Comparison of ENCODE assay signal across 1 cellular context in genomic region chr17:81870155-81870977, GRCh38.
TF ChIP-seq lines count a peak whose summit lies in the region.

No MANE protein-coding gene starts in this region.

TF ChIP-seq in HepG2, 621 proteins besides CTCF, POLR2A, EP300 and RAD21 (continued from another document and continues in another):
- TF ChIP-seq, protein P1, sequence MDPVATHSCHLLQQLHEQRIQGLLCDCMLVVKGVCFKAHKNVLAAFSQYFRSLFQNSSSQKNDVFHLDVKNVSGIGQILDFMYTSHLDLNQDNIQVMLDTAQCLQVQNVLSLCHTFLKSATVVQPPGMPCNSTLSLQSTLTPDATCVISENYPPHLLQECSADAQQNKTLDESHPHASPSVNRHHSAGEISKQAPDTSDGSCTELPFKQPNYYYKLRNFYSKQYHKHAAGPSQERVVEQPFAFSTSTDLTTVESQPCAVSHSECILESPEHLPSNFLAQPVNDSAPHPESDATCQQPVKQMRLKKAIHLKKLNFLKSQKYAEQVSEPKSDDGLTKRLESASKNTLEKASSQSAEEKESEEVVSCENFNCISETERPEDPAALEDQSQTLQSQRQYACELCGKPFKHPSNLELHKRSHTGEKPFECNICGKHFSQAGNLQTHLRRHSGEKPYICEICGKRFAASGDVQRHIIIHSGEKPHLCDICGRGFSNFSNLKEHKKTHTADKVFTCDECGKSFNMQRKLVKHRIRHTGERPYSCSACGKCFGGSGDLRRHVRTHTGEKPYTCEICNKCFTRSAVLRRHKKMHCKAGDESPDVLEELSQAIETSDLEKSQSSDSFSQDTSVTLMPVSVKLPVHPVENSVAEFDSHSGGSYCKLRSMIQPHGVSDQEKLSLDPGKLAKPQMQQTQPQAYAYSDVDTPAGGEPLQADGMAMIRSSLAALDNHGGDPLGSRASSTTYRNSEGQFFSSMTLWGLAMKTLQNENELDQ (CRISPR knock-in tag; IDR thresholded peaks at IDR 0.05; ENCODE audit: borderline replicate concordance): no peak
- TF ChIP-seq ZNF33B (CRISPR knock-in tag; IDR thresholded peaks at IDR 0.05) (0 out of 2 replicates have a peak, but pooled peaks have one; percentile 25), ZNF546 (CRISPR knock-in tag; conservative IDR thresholded peaks at IDR 0.05) (no peak), ZNF230 (CRISPR knock-in tag; IDR thresholded peaks at IDR 0.05) (no peak), ARID4A (CRISPR knock-in tag; IDR thresholded peaks at IDR 0.05; ENCODE audit: borderline replicate concordance) (no peak), ZC3H4 (CRISPR knock-in tag; IDR thresholded peaks at IDR 0.05; ENCODE audit: borderline replicate concordance) (peak; percentile 32; the same call in 1 of the 2 replicates), RNF219 (CRISPR knock-in tag; IDR thresholded peaks at IDR 0.05) (no peak), ZNF33A (CRISPR knock-in tag; IDR thresholded peaks at IDR 0.05; ENCODE audit: borderline replicate concordance) (no peak), ZKSCAN8 (CRISPR knock-in tag; IDR thresholded peaks at IDR 0.05; ENCODE audit: borderline replicate concordance) (no peak), HNF4A (CRISPR knock-in tag; IDR thresholded peaks at IDR 0.05) (no peak), MXD4 (CRISPR knock-in tag; IDR thresholded peaks at IDR 0.05) (peak; percentile 56; the same call in 1 of the 2 replicates), NFATC3 (CRISPR knock-in tag; IDR thresholded peaks at IDR 0.05) (no peak), GLI4 (CRISPR knock-in tag; IDR thresholded peaks at IDR 0.05; ENCODE audit: borderline replicate concordance) (no peak), RARA (CRISPR knock-in tag; IDR thresholded peaks at IDR 0.05) (no peak), KAT7 (CRISPR knock-in tag; IDR thresholded peaks at IDR 0.05; ENCODE audit: borderline replicate concordance) (0 out of 2 replicates have a peak, but pooled peaks have one; percentile 35), HNF4G (IDR thresholded peaks at IDR 0.05; ENCODE audit: borderline replicate concordance, low read depth, low read length) (no peak), HNF4G (CRISPR knock-in tag; IDR thresholded peaks at IDR 0.05; ENCODE audit: borderline replicate concordance, low read depth) (no peak; the same call in 1 of the 2 replicates), YEATS2 (CRISPR knock-in tag; IDR thresholded peaks at IDR 0.05; ENCODE audit: borderline replicate concordance) (no peak), RFX5 (IDR thresholded peaks at IDR 0.05; ENCODE audit: low read depth, low read length) (no peak), SMC3 (IDR thresholded peaks at IDR 0.05; ENCODE audit: low read length) (no peak), HOXA7 (CRISPR knock-in tag; IDR thresholded peaks at IDR 0.05) (no peak), ZNF562 (CRISPR knock-in tag; IDR thresholded peaks at IDR 0.05; ENCODE audit: borderline replicate concordance) (no peak), NFKBIZ (CRISPR knock-in tag; IDR thresholded peaks at IDR 0.05) (no peak), ZNF513 (CRISPR knock-in tag; conservative IDR thresholded peaks at IDR 0.05) (no peak), PRDM10 (CRISPR knock-in tag; IDR thresholded peaks at IDR 0.05; ENCODE audit: low read depth) (no peak), GATA4 (IDR thresholded peaks at IDR 0.05; ENCODE audit: borderline replicate concordance, low read depth) (no peak; the same call in 1 of the 2 replicates), RCOR2 (CRISPR knock-in tag; IDR thresholded peaks at IDR 0.05) (no peak), MEIS1 (CRISPR knock-in tag; IDR thresholded peaks at IDR 0.05; ENCODE audit: borderline replicate concordance) (no peak), ZNF569 (CRISPR knock-in tag; IDR thresholded peaks at IDR 0.05; ENCODE audit: borderline replicate concordance) (no peak), CREB1 (IDR thresholded peaks at IDR 0.05) (no peak), CREB1 (CRISPR knock-in tag; IDR thresholded peaks at IDR 0.05) (no peak), ZBTB3 (CRISPR knock-in tag; IDR thresholded peaks at IDR 0.05; ENCODE audit: borderline replicate concordance, low read depth) (no peak), ZNF496 (CRISPR knock-in tag; IDR thresholded peaks at IDR 0.05; ENCODE audit: insufficient replicate concordance) (no peak), GFI1 (CRISPR knock-in tag; IDR thresholded peaks at IDR 0.05; ENCODE audit: borderline replicate concordance) (no peak), ISL2 (CRISPR knock-in tag; IDR thresholded peaks at IDR 0.05) (no peak), ARNT (IDR thresholded peaks at IDR 0.05) (no peak), EZH2 (conservative IDR thresholded peaks at IDR 0.05; ENCODE audit: low read depth, low read length) (no peak), MIER2 (CRISPR knock-in tag; IDR thresholded peaks at IDR 0.05) (no peak), ZSCAN12 (CRISPR knock-in tag; IDR thresholded peaks at IDR 0.05) (no peak)
- TF ChIP-seq, protein P2, sequence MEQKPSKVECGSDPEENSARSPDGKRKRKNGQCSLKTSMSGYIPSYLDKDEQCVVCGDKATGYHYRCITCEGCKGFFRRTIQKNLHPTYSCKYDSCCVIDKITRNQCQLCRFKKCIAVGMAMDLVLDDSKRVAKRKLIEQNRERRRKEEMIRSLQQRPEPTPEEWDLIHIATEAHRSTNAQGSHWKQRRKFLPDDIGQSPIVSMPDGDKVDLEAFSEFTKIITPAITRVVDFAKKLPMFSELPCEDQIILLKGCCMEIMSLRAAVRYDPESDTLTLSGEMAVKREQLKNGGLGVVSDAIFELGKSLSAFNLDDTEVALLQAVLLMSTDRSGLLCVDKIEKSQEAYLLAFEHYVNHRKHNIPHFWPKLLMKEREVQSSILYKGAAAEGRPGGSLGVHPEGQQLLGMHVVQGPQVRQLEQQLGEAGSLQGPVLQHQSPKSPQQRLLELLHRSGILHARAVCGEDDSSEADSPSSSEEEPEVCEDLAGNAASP (CRISPR knock-in tag; IDR thresholded peaks at IDR 0.05; ENCODE audit: borderline replicate concordance): peak; percentile 5; the same call in 1 of the 2 replicates
- TF ChIP-seq, protein P3, sequence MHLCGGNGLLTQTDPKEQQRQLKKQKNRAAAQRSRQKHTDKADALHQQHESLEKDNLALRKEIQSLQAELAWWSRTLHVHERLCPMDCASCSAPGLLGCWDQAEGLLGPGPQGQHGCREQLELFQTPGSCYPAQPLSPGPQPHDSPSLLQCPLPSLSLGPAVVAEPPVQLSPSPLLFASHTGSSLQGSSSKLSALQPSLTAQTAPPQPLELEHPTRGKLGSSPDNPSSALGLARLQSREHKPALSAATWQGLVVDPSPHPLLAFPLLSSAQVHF (CRISPR knock-in tag; IDR thresholded peaks at IDR 0.05): no peak
- TF ChIP-seq, protein P4, sequence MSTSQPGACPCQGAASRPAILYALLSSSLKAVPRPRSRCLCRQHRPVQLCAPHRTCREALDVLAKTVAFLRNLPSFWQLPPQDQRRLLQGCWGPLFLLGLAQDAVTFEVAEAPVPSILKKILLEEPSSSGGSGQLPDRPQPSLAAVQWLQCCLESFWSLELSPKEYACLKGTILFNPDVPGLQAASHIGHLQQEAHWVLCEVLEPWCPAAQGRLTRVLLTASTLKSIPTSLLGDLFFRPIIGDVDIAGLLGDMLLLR (CRISPR knock-in tag; IDR thresholded peaks at IDR 0.05): no peak
- TF ChIP-seq, protein P5, sequence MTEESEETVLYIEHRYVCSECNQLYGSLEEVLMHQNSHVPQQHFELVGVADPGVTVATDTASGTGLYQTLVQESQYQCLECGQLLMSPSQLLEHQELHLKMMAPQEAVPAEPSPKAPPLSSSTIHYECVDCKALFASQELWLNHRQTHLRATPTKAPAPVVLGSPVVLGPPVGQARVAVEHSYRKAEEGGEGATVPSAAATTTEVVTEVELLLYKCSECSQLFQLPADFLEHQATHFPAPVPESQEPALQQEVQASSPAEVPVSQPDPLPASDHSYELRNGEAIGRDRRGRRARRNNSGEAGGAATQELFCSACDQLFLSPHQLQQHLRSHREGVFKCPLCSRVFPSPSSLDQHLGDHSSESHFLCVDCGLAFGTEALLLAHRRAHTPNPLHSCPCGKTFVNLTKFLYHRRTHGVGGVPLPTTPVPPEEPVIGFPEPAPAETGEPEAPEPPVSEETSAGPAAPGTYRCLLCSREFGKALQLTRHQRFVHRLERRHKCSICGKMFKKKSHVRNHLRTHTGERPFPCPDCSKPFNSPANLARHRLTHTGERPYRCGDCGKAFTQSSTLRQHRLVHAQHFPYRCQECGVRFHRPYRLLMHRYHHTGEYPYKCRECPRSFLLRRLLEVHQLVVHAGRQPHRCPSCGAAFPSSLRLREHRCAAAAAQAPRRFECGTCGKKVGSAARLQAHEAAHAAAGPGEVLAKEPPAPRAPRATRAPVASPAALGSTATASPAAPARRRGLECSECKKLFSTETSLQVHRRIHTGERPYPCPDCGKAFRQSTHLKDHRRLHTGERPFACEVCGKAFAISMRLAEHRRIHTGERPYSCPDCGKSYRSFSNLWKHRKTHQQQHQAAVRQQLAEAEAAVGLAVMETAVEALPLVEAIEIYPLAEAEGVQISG (CRISPR knock-in tag; IDR thresholded peaks at IDR 0.05): peak; percentile 28; the same call in 1 of the 2 replicates
- TF ChIP-seq, protein P6, sequence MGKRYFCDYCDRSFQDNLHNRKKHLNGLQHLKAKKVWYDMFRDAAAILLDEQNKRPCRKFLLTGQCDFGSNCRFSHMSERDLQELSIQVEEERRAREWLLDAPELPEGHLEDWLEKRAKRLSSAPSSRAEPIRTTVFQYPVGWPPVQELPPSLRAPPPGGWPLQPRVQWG (CRISPR knock-in tag; IDR thresholded peaks at IDR 0.05; ENCODE audit: borderline replicate concordance, low read depth): no peak
